1 cellular context compared by ENCODE assay signal in genomic region chr16:740764-741505, GRCh38.
TF ChIP-seq lines count a peak whose summit lies in the region.

Gene CIAO3, minus strand, starts transcription at chr16:740997. Its CDS starts 12 bp downstream, at chr16:740985.

TF ChIP-seq in HepG2, 621 proteins besides CTCF, POLR2A, EP300 and RAD21 (continued from another document and continues in another):
- TF ChIP-seq ZNF646 (CRISPR knock-in tag; IDR thresholded peaks at IDR 0.05): no peak
- no peak for TF ChIP-seq BCL6 (CRISPR knock-in tag; IDR thresholded peaks at IDR 0.05)
- TF ChIP-seq PAX8 (CRISPR knock-in tag; IDR thresholded peaks at IDR 0.05; ENCODE audit: borderline replicate concordance): 0 out of 2 replicates have a peak, but pooled peaks have one; percentile 68
- peak; percentile 86; the same call in 1 of the 2 replicates for TF ChIP-seq ZNF790 (CRISPR knock-in tag; IDR thresholded peaks at IDR 0.05; ENCODE audit: borderline replicate concordance)
- TF ChIP-seq ZFP90 (CRISPR knock-in tag; IDR thresholded peaks at IDR 0.05; ENCODE audit: borderline replicate concordance): no peak; the same call in 1 of the 2 replicates
- TF ChIP-seq STAG1 (CRISPR knock-in tag; IDR thresholded peaks at IDR 0.05): no peak
- TF ChIP-seq GPN1 (CRISPR knock-in tag; IDR thresholded peaks at IDR 0.05; ENCODE audit: borderline replicate concordance): no peak
- TF ChIP-seq ZNF333 (CRISPR knock-in tag; IDR thresholded peaks at IDR 0.05; ENCODE audit: borderline replicate concordance): no peak
- 0 out of 2 replicates have a peak, but pooled peaks have one; percentile 36 for TF ChIP-seq NRL (CRISPR knock-in tag; IDR thresholded peaks at IDR 0.05; ENCODE audit: borderline replicate concordance)
- TF ChIP-seq HNRNPLL (IDR thresholded peaks at IDR 0.05; ENCODE audit: low read depth, low read length, poor library complexity, severe bottlenecking): peak; percentile 58
- no peak; the same call in 1 of the 2 replicates for TF ChIP-seq ZNF547 (CRISPR knock-in tag; IDR thresholded peaks at IDR 0.05)
- TF ChIP-seq CENPBD1 (CRISPR knock-in tag; IDR thresholded peaks at IDR 0.05; ENCODE audit: borderline replicate concordance, low read depth): no peak
- peak; percentile 26; the same call in 1 of the 2 replicates for TF ChIP-seq SOX5 (CRISPR knock-in tag; IDR thresholded peaks at IDR 0.05; ENCODE audit: borderline replicate concordance)
- TF ChIP-seq DRAP1 (CRISPR knock-in tag; IDR thresholded peaks at IDR 0.05): peak; percentile 66
- no peak for TF ChIP-seq CCAR2 (optimal IDR thresholded peaks at IDR 0.05; ENCODE audit: low read depth, low read length)
- peak; percentile 86 for TF ChIP-seq CREB1 (IDR thresholded peaks at IDR 0.05)
- peak; percentile 54; the same call in 1 of the 2 replicates for TF ChIP-seq CREB1 (CRISPR knock-in tag; IDR thresholded peaks at IDR 0.05)
- no peak; the same call in 1 of the 2 replicates for TF ChIP-seq MAF1 (CRISPR knock-in tag; IDR thresholded peaks at IDR 0.05; ENCODE audit: borderline replicate concordance)
- TF ChIP-seq KDM6A (CRISPR knock-in tag; IDR thresholded peaks at IDR 0.05; ENCODE audit: low read depth): no peak
- TF ChIP-seq TBX3 (IDR thresholded peaks at IDR 0.05; ENCODE audit: borderline replicate concordance): peak; percentile 32; the same call in 1 of the 2 replicates
- peak; percentile 89 for TF ChIP-seq MXD4 (CRISPR knock-in tag; IDR thresholded peaks at IDR 0.05)
- peak; percentile 80 for TF ChIP-seq MXD1 (CRISPR knock-in tag; IDR thresholded peaks at IDR 0.05)
- peak; percentile 76; the same call in 1 of the 2 replicates for TF ChIP-seq ZNF34 (CRISPR knock-in tag; IDR thresholded peaks at IDR 0.05; ENCODE audit: borderline replicate concordance)
- TF ChIP-seq NBN (conservative IDR thresholded peaks at IDR 0.05): no peak
- TF ChIP-seq ZNF468 (CRISPR knock-in tag; IDR thresholded peaks at IDR 0.05): no peak
- TF ChIP-seq TBP (CRISPR knock-in tag; IDR thresholded peaks at IDR 0.05): no peak
- TF ChIP-seq IRF9 (CRISPR knock-in tag; IDR thresholded peaks at IDR 0.05; ENCODE audit: borderline replicate concordance): peak; percentile 90
- no peak for TF ChIP-seq ZMYM2 (CRISPR knock-in tag; IDR thresholded peaks at IDR 0.05)
- no peak for TF ChIP-seq NR1H2 (CRISPR knock-in tag; IDR thresholded peaks at IDR 0.05; ENCODE audit: borderline replicate concordance, low read depth)
- TF ChIP-seq FOXA1 (IDR thresholded peaks at IDR 0.05): no peak
- TF ChIP-seq FOXA1 (CRISPR knock-in tag; IDR thresholded peaks at IDR 0.05): no peak
- no peak for TF ChIP-seq AHDC1 (CRISPR knock-in tag; IDR thresholded peaks at IDR 0.05; ENCODE audit: borderline replicate concordance)
- TF ChIP-seq CEBPG (CRISPR knock-in tag; IDR thresholded peaks at IDR 0.05): peak; percentile 57
- no peak for TF ChIP-seq DMTF1 (CRISPR knock-in tag; IDR thresholded peaks at IDR 0.05)
- peak; percentile 89 for TF ChIP-seq ZHX2 (IDR thresholded peaks at IDR 0.05; ENCODE audit: low read depth)
- TF ChIP-seq ZHX2 (CRISPR knock-in tag; IDR thresholded peaks at IDR 0.05; ENCODE audit: borderline replicate concordance): no peak
